1 cellular context compared by ENCODE assay signal in genomic region chr12:68804654-68805591, GRCh38.
TF ChIP-seq lines count a peak whose summit lies in the region.

No MANE protein-coding gene starts in this region.

TF ChIP-seq in HepG2, 621 proteins besides CTCF, POLR2A, EP300 and RAD21 (continued from another document and continues in another):
- TF ChIP-seq NR0B2 (CRISPR knock-in tag; IDR thresholded peaks at IDR 0.05) (no peak), ARNT2 (CRISPR knock-in tag; IDR thresholded peaks at IDR 0.05; ENCODE audit: low read depth) (no peak), RNF219 (CRISPR knock-in tag; IDR thresholded peaks at IDR 0.05) (no peak), MIER2 (CRISPR knock-in tag; IDR thresholded peaks at IDR 0.05) (no peak; the same call in 1 of the 2 replicates), ZNF414 (CRISPR knock-in tag; IDR thresholded peaks at IDR 0.05) (no peak; the same call in 1 of the 2 replicates), ZNF558 (CRISPR knock-in tag; IDR thresholded peaks at IDR 0.05; ENCODE audit: borderline replicate concordance) (no peak), NR2F6 (IDR thresholded peaks at IDR 0.05) (peak; percentile 86), NR2F6 (CRISPR knock-in tag; IDR thresholded peaks at IDR 0.05) (peak; percentile 88), MXD1 (CRISPR knock-in tag; IDR thresholded peaks at IDR 0.05) (no peak; the same call in 1 of the 2 replicates), FOXC1 (CRISPR knock-in tag; IDR thresholded peaks at IDR 0.05; ENCODE audit: borderline replicate concordance) (peak; percentile 79; the same call in 1 of the 2 replicates), ZSCAN22 (CRISPR knock-in tag; IDR thresholded peaks at IDR 0.05) (no peak), CREBL2 (CRISPR knock-in tag; IDR thresholded peaks at IDR 0.05; ENCODE audit: borderline replicate concordance) (no peak), CSRNP1 (CRISPR knock-in tag; IDR thresholded peaks at IDR 0.05) (peak; percentile 68; the same call in 1 of the 2 replicates), SRY (CRISPR knock-in tag; IDR thresholded peaks at IDR 0.05) (peak; percentile 90), ZNF3 (CRISPR knock-in tag; IDR thresholded peaks at IDR 0.05) (peak; percentile 60; the same call in 1 of the 2 replicates), BRCA1 (CRISPR knock-in tag; IDR thresholded peaks at IDR 0.05) (peak; percentile 29; the same call in 1 of the 2 replicates), NCOA5 (CRISPR knock-in tag; IDR thresholded peaks at IDR 0.05) (no peak), GTF3A (CRISPR knock-in tag; conservative IDR thresholded peaks at IDR 0.05) (0 out of 2 replicates have a peak, but pooled peaks have one; percentile 33), IRX3 (CRISPR knock-in tag; IDR thresholded peaks at IDR 0.05; ENCODE audit: borderline replicate concordance, low read depth) (no peak), ATF5 (CRISPR knock-in tag; IDR thresholded peaks at IDR 0.05; ENCODE audit: low read depth) (no peak), RCOR2 (CRISPR knock-in tag; IDR thresholded peaks at IDR 0.05) (peak; percentile 65), HINFP (CRISPR knock-in tag; IDR thresholded peaks at IDR 0.05; ENCODE audit: low read depth) (peak; percentile 86; the same call in 1 of the 2 replicates), JARID2 (CRISPR knock-in tag; IDR thresholded peaks at IDR 0.05; ENCODE audit: insufficient replicate concordance) (peak; percentile 36), TBP (CRISPR knock-in tag; IDR thresholded peaks at IDR 0.05) (no peak), TCF7L2 (IDR thresholded peaks at IDR 0.05; ENCODE audit: low read depth, low read length) (no peak), AGO1 (IDR thresholded peaks at IDR 0.05; ENCODE audit: low read depth, low read length, poor library complexity, severe bottlenecking) (peak; percentile 42), ZNF704 (CRISPR knock-in tag; IDR thresholded peaks at IDR 0.05; ENCODE audit: borderline replicate concordance) (0 out of 2 replicates have a peak, but pooled peaks have one; percentile 68), RBM39 (IDR thresholded peaks at IDR 0.05; ENCODE audit: low read depth, low read length, poor library complexity, severe bottlenecking) (no peak), MBD4 (IDR thresholded peaks at IDR 0.05; ENCODE audit: borderline replicate concordance, low read length) (no peak), GTF2F1 (IDR thresholded peaks at IDR 0.05; ENCODE audit: low read length) (no peak), YY1 (IDR thresholded peaks at IDR 0.05; ENCODE audit: insufficient read depth, insufficient replicate concordance, low read depth, low read length) (peak; percentile 74), SALL2 (CRISPR knock-in tag; IDR thresholded peaks at IDR 0.05) (peak; percentile 68; the same call in 1 of the 2 replicates), ZNF333 (CRISPR knock-in tag; IDR thresholded peaks at IDR 0.05; ENCODE audit: borderline replicate concordance) (no peak), ZNF34 (CRISPR knock-in tag; IDR thresholded peaks at IDR 0.05; ENCODE audit: borderline replicate concordance) (no peak), ZNF670 (CRISPR knock-in tag; IDR thresholded peaks at IDR 0.05; ENCODE audit: borderline replicate concordance) (peak; percentile 58; the same call in 1 of the 2 replicates), ZNF609 (CRISPR knock-in tag; IDR thresholded peaks at IDR 0.05; ENCODE audit: borderline replicate concordance) (peak; percentile 91), ARID3A (IDR thresholded peaks at IDR 0.05; ENCODE audit: low read depth, low read length) (0 out of 2 replicates have a peak, but pooled peaks have one; percentile 7), CENPBD1 (CRISPR knock-in tag; IDR thresholded peaks at IDR 0.05; ENCODE audit: borderline replicate concordance, low read depth) (0 out of 2 replicates have a peak, but pooled peaks have one; percentile 83), MAFF (IDR thresholded peaks at IDR 0.05; ENCODE audit: low read depth, low read length) (no peak)
